9 cellular contexts compared by ENCODE assay signal in genomic region chr4:26821677-26822503, GRCh38. TPM values are rescaled to one million over a fixed set of nuclear protein-coding genes. Genes with fewer than 3 reads are reported as not detected.
DNase-seq lines count a peak whose midpoint lies in the region; ATAC-seq, FAIRE-seq and TF ChIP-seq lines count a peak whose summit lies in the region.
"Had no signal": no experiment of that assay in that cellular context is flagged by ENCODE, and none has a peak within 500 bp of the region (broad histone marks: within the 10 kb centered on the region; RNA-seq: fewer than 3 reads in every experiment).

No MANE protein-coding gene starts in this region.

- no peaks in the 10 kb centered on the region for H3K79me2 ChIP-seq in astrocyte (ENCODE audit: insufficient read depth, low read length)

- TF ChIP-seq CTCF in IMR-90 (conservative IDR thresholded peaks at IDR 0.05; ENCODE audit: low read depth, low read length) (no peak), astrocyte (IDR thresholded peaks at IDR 0.05; ENCODE audit: insufficient read depth, low read depth, low read length) (no peak)

- peaks cover 0 to 17% (median 8%) of the 10 kb centered on the region in 11 experiments; a peak in 11 of 22 replicates for H3K36me3 ChIP-seq in BLaER1 treated with 17β-estradiol and CSF1 and Interleukin-3, amounts not matched to agents 10 nM and 100 nM
- H3K36me3 ChIP-seq in IMR-90 (ENCODE audit: control insufficient read depth, insufficient read depth, low read length) = no peaks in the 10 kb centered on the region
- no peaks in the 10 kb centered on the region for H3K36me3 ChIP-seq in astrocyte (ENCODE audit: insufficient read depth, low read length)

- peak overlapping the region in 9 of 11 experiments; percentile 66 to 98 (median 95); a peak in 18 of 22 replicates for H3K27ac ChIP-seq in BLaER1 treated with 17β-estradiol and CSF1 and Interleukin-3, amounts not matched to agents 10 nM and 100 nM
- H3K27ac ChIP-seq in IMR-90 (ENCODE audit: insufficient read depth, low read length) (no peak overlapping the region), astrocyte (ENCODE audit: low read depth, low read length) (no peak overlapping the region)

- no peaks in the 10 kb centered on the region for H4K20me1 ChIP-seq in BLaER1 treated with 17β-estradiol and CSF1 and Interleukin-3, amounts not matched to agents 10 nM and 100 nM
- H4K20me1 ChIP-seq in IMR-90 (ENCODE audit: insufficient read depth, low read length) (no peaks in the 10 kb centered on the region), astrocyte (ENCODE audit: insufficient read depth, low read length) (no peaks in the 10 kb centered on the region)

- H3K4me1 ChIP-seq in BLaER1 treated with 17β-estradiol and CSF1 and Interleukin-3, amounts not matched to agents 10 nM and 100 nM = peaks cover 34 to 83% (median 73%) of the 10 kb centered on the region in 10 experiments
- H3K4me1 ChIP-seq in IMR-90 (ENCODE audit: control insufficient read depth, insufficient read depth, low read length) (no peaks in the 10 kb centered on the region), astrocyte (ENCODE audit: insufficient read depth, low read length) (peaks cover 8% of the 10 kb centered on the region)

- H3K14ac ChIP-seq in IMR-90 (replicated peaks; ENCODE audit: low read depth, low read length) = no peak overlapping the region; the same call in 1 of the 2 replicates

- intact Hi-C loops in IMR-90 (cut with micrococcal nuclease) = no loop called here

- peaks cover 0 to 57% (median 0%) of the 10 kb centered on the region in 11 experiments; a peak in 7 of 22 replicates for H3K27me3 ChIP-seq in BLaER1 treated with 17β-estradiol and CSF1 and Interleukin-3, amounts not matched to agents 10 nM and 100 nM
- H3K27me3 ChIP-seq in IMR-90 (ENCODE audit: control insufficient read depth, insufficient read depth, low read length) = no peaks in the 10 kb centered on the region
- H3K27me3 ChIP-seq in astrocyte (ENCODE audit: insufficient read depth, low read length) = no peaks in the 10 kb centered on the region

- no TSS peak for BruUV-seq in IMR-90 (replicated peaks; lab: Mats Ljungman, UMichigan)

- 0 out of 2 replicates have a peak, but pooled peaks cover 5% of the 10 kb centered on the region for H3K9me1 ChIP-seq in IMR-90 (ENCODE audit: insufficient read depth, low read length)

- no peak overlapping the region for H2BK5ac ChIP-seq in IMR-90 (ENCODE audit: low read depth, low read length, poor library complexity, severe bottlenecking)

- H3K27ac Mint-ChIP-seq in astrocyte (ENCODE audit: unreplicated experiment) = no peak overlapping the region

- no peaks in the 10 kb centered on the region for H3K27me3 Mint-ChIP-seq in astrocyte (ENCODE audit: low read depth, unreplicated experiment)

- TF ChIP-seq POLR2A in IMR-90 (IDR thresholded peaks at IDR 0.05; ENCODE audit: low read depth, low read length) = no peak

- DNase-seq in IMR-90 (peak; percentile 20), astrocyte (ENCODE audit: low read depth) (no peak), mucosa of gallbladder (ENCODE audit: low spot score) (peak; percentile 46), OCI-M2 (lab: John Stamatoyannopoulos, UW; ENCODE audit: unreplicated experiment) (no peak)

- dilution Hi-C loops in IMR-90 (cut with HindIII; ENCODE audit: low sequenced_read_pairs, unreplicated experiment) = no loop called here

- POLR2A ChIA-PET in IMR-90 (lab: Charles Lee; ENCODE audit: unreplicated experiment) = no interaction called here

- peak overlapping the region in 3 of 10 experiments; percentile 12 to 31 (median 13); a peak in 6 of 20 replicates for H3K4me3 ChIP-seq in BLaER1 treated with 17β-estradiol and CSF1 and Interleukin-3, amounts not matched to agents 10 nM and 100 nM
- H3K4me3 ChIP-seq in IMR-90 (ENCODE audit: insufficient read depth, low read depth, low read length) (no peak overlapping the region), astrocyte (ENCODE audit: insufficient read depth, low read depth, low read length) (no peak overlapping the region)

- H2AFZ ChIP-seq in IMR-90 (replicated peaks; ENCODE audit: low read length, poor library complexity) (peak overlapping the region; percentile 52), astrocyte (ENCODE audit: low read depth, low read length) (no peak overlapping the region)

- H3K4me1 Mint-ChIP-seq in astrocyte (ENCODE audit: low read depth, unreplicated experiment) = no peaks in the 10 kb centered on the region

- peak overlapping the region in 10 of 11 experiments; percentile 2 to 73 (median 48); a peak in 17 of 22 replicates for H3K9ac ChIP-seq in BLaER1 treated with 17β-estradiol and CSF1 and Interleukin-3, amounts not matched to agents 10 nM and 100 nM
- H3K9ac ChIP-seq in IMR-90 (ENCODE audit: low read depth, low read length) (no peak overlapping the region), astrocyte (ENCODE audit: low read length) (no peak overlapping the region)

- no peak overlapping the region for H3K56ac ChIP-seq in IMR-90 (ENCODE audit: extremely low read depth, insufficient read depth, low read length)

- H3K23ac ChIP-seq in IMR-90 (ENCODE audit: low read depth, low read length) = no peak overlapping the region

- WGBS in IMR-90 (ENCODE audit: extremely low coverage in 2 of 2, insufficient read length in 1 of 2), 2 experiments = 86% methylated on average over 1 of the region's 11 CpGs; no CpG with 5 or more reads in 1 of the 2 experiments

- H4K91ac ChIP-seq in IMR-90 (ENCODE audit: insufficient read depth, low read depth, low read length) = no peak overlapping the region

- peak overlapping the region; percentile 62 to 88 (median 76) for H3K4me2 ChIP-seq in BLaER1 treated with 17β-estradiol and CSF1 and Interleukin-3, amounts not matched to agents 10 nM and 100 nM
- H3K4me2 ChIP-seq in IMR-90 (ENCODE audit: low read depth, low read length) (no peak overlapping the region), astrocyte (ENCODE audit: low read length) (peak overlapping the region; percentile 19)

- H3K18ac ChIP-seq in IMR-90 (ENCODE audit: low read depth, low read length) = no peak overlapping the region

- FAIRE-seq in astrocyte (lab: Jason Lieb, UNC) = no peak
- FAIRE-seq: TTC549 had no signal

- in situ Hi-C loops in IMR-90 (cut with MboI; ENCODE audit: low sequenced_read_pairs) = no loop called here

- no peak overlapping the region for H3K4ac ChIP-seq in IMR-90 (ENCODE audit: low read depth, low read length)

- no peak for TF ChIP-seq RAD21 in IMR-90 (IDR thresholded peaks at IDR 0.05; ENCODE audit: low read length)

- ATAC-seq in IMR-90 (ENCODE audit: low read depth) (no peak), HG03095 (IDR thresholded peaks at IDR 0.05; ENCODE audit: unreplicated experiment) (no peak), HG02852 (IDR thresholded peaks at IDR 0.05; ENCODE audit: unreplicated experiment) (no peak), GM18870 (IDR thresholded peaks at IDR 0.05; ENCODE audit: unreplicated experiment) (no peak)

- H3K79me1 ChIP-seq in IMR-90 (ENCODE audit: low read depth in 1 of 2, low read length in 2 of 2) = no peaks in the 10 kb centered on the region

- H2BK20ac ChIP-seq in IMR-90 (ENCODE audit: low read depth, low read length) = no peak overlapping the region

- CTCF ChIA-PET in IMR-90 (lab: Yijun Ruan, JAX) = no interaction called here

- H2AK9ac ChIP-seq in IMR-90 (replicated peaks; ENCODE audit: low read depth, low read length, poor library complexity) = no peak overlapping the region

- H2BK120ac ChIP-seq in IMR-90 (ENCODE audit: low read depth, low read length) = no peak overlapping the region

- H4K8ac ChIP-seq in IMR-90 (ENCODE audit: low read depth in 2 of 2, low read length in 2 of 2) = no peak overlapping the region

- H2BK15ac ChIP-seq in IMR-90 (ENCODE audit: low read depth, low read length) = no peak overlapping the region

- no peak overlapping the region for H4K5ac ChIP-seq in IMR-90 (ENCODE audit: low read depth, low read length)

- H2AK5ac ChIP-seq in IMR-90 (ENCODE audit: low read depth, low read length) = no peak overlapping the region

- H3K9me3 Mint-ChIP-seq in astrocyte (ENCODE audit: unreplicated experiment) = peaks cover 10% of the 10 kb centered on the region

- H3K36me3 Mint-ChIP-seq in astrocyte (ENCODE audit: low read depth, unreplicated experiment) = peaks cover 5% of the 10 kb centered on the region

- no peak overlapping the region for H3K4me3 Mint-ChIP-seq in astrocyte (ENCODE audit: unreplicated experiment)

- H3K9me3 ChIP-seq in BLaER1 treated with 17β-estradiol and CSF1 and Interleukin-3, amounts not matched to agents 10 nM and 100 nM (replicated peaks in 1 of 11) = peaks cover 24 to 50% (median 43%) of the 10 kb centered on the region in 11 experiments
- H3K9me3 ChIP-seq in IMR-90 (ENCODE audit: control insufficient read depth, insufficient read depth, low read length) (no peaks in the 10 kb centered on the region; the same call in 1 of the 2 replicates), astrocyte (ENCODE audit: insufficient read depth, low read depth, low read length) (peaks cover 3% of the 10 kb centered on the region)

TF ChIP-seq in IMR-90, 13 proteins besides CTCF, POLR2A, EP300 and RAD21 (continues in another document):
- TF ChIP-seq FOS (IDR thresholded peaks at IDR 0.05; ENCODE audit: low read depth, low read length) (no peak), RCOR1 (IDR thresholded peaks at IDR 0.05; ENCODE audit: insufficient replicate concordance, low read length) (no peak), MXI1 (IDR thresholded peaks at IDR 0.05; ENCODE audit: borderline replicate concordance, low read depth, low read length) (no peak), MAFK (IDR thresholded peaks at IDR 0.05; ENCODE audit: low read depth, low read length) (no peak), CHD1 (IDR thresholded peaks at IDR 0.05; ENCODE audit: low read depth, low read length) (no peak), SMC3 (IDR thresholded peaks at IDR 0.05; ENCODE audit: low read depth, low read length) (no peak), RFX5 (IDR thresholded peaks at IDR 0.05; ENCODE audit: low read depth, low read length) (no peak), BHLHE40 (IDR thresholded peaks at IDR 0.05; ENCODE audit: low read depth, low read length) (no peak), CEBPB (IDR thresholded peaks at IDR 0.05; ENCODE audit: low read depth, low read length) (no peak), NFE2L2 (IDR thresholded peaks at IDR 0.05; ENCODE audit: low read depth, low read length) (no peak)

RNA-seq across cellular contexts. Expression of gene STIM2, which starts 38.8 kb away (rescaled TPM):
- total RNA-seq in IMR-90 (2012; rRNA removed) = 24.2 and 27.6 TPM in 2 replicates
- 16.1 and 21.7 TPM in 2 replicates for polyA plus RNA-seq in IMR-90 (2012; rRNA removed)
- 6.4 and 16.5 TPM in 2 replicates for polyA plus RNA-seq in IMR-90 (2012; cell fraction: cytosol; rRNA removed)
- polyA plus RNA-seq in IMR-90 (2012; cell fraction: nucleus; rRNA removed; ENCODE audit: low replicate concordance) = 39.6 and 54.6 TPM in 2 replicates
- 17.8 and 18.4 TPM in 2 replicates for total RNA-seq in astrocyte
- total RNA-seq in mucosa of gallbladder = 54.0 TPM

Comparison
In these comparisons a context has a peak if more than half of its experiments do, and no peak if none do; other contexts are left out.
1. H3K27ac ChIP-seq: peak in BLaER1 treated with 17β-estradiol and CSF1 and Interleukin-3, amounts not matched to agents 10 nM and 100 nM (9 of 11); none in IMR-90 (single experiment) and astrocyte (single experiment).
2. H3K9ac ChIP-seq: peak in BLaER1 treated with 17β-estradiol and CSF1 and Interleukin-3, amounts not matched to agents 10 nM and 100 nM (10 of 11); none in IMR-90 (single experiment) and astrocyte (single experiment).
3. DNase-seq: peak in IMR-90 (single experiment) and mucosa of gallbladder (single experiment); none in astrocyte (single experiment) and OCI-M2 (single experiment).